29 cellular contexts compared by ENCODE assay signal in genomic region chr6:100161782-100162181, GRCh38.
"Had no signal": no experiment of that assay in that cellular context is flagged by ENCODE, and none has a peak within 500 bp of the region (broad histone marks: within the 10 kb centered on the region; RNA-seq: fewer than 3 reads in every experiment).

No MANE protein-coding gene starts in this region.

- H3K36me3 Mint-ChIP-seq: naive thymus-derived CD8-positive, alpha-beta T cell; natural killer cell treated with Interleukin-12 subunit alpha and Interleukin-12 subunit beta and Interleukin-15 and Interleukin-18, amount 100 ng/mL, for 72 hours; neural progenitor cell; stimulated activated memory B cell treated with anti-CD40 and anti-IgM and Interleukin-4, amounts not matched to agents 10 μg/mL and 1 μg/mL and 100 μg/mL, for 72 hours; type B pancreatic cell had no signal

- H3K27me3 Mint-ChIP-seq: progenitor cell of endocrine pancreas had no signal

- FAIRE-seq: small intestine had no signal

- H3K4me1 Mint-ChIP-seq: naive thymus-derived CD8-positive, alpha-beta T cell; stimulated activated memory B cell treated with anti-CD40 and anti-IgM and Interleukin-4, amounts not matched to agents 10 μg/mL and 1 μg/mL and 100 μg/mL, for 72 hours; stimulated activated naive CD8-positive, alpha-beta T cell treated with anti-CD3 and anti-CD28 coated beads, Interleukin-15, amount 100 ng/mL, for 72 hours had no signal

- ATAC-seq: naive thymus-derived CD8-positive, alpha-beta T cell; psoas muscle; right cardiac atrium; right lobe of liver; stimulated activated naive CD8-positive, alpha-beta T cell treated with anti-CD3 and anti-CD28 coated beads, Interleukin-15, amount 100 ng/mL, for 72 hours; stimulated activated naive CD8-positive, alpha-beta T cell treated with anti-CD3 and anti-CD28 coated beads, Interleukin-15, Interleukin-2, amounts not matched to agents 100 U/mL and 50 U/mL, for 24 hours; upper lobe of right lung had no signal

- DNase-seq: naive thymus-derived CD8-positive, alpha-beta T cell; occipital lobe; ovary; posterior cingulate gyrus; psoas muscle; right cardiac atrium; right lobe of liver; sigmoid colon; small intestine; stimulated activated CD4-positive, alpha-beta T cell treated with anti-CD3 and anti-CD28 coated beads, Interleukin-15, amount 100 ng/mL, for 24 hours; stimulated activated CD4-positive, alpha-beta T cell treated with anti-CD3 and anti-CD28 coated beads, Interleukin-2, amount 100 ng/mL, for 24 hours; stimulated activated CD4-positive, alpha-beta T cell treated with anti-CD3 and anti-CD28 coated beads, Interleukin-2, amount 100 ng/mL, for 48 hours; stimulated activated CD4-positive, alpha-beta T cell treated with anti-CD3 and anti-CD28 coated beads, Interleukin-4, amount 100 ng/mL, for 24 hours; stimulated activated naive CD4-positive, alpha-beta T cell; stimulated activated naive CD8-positive, alpha-beta T cell treated with anti-CD3 and anti-CD28 coated beads, Interleukin-15, amount 100 ng/mL, for 72 hours; stimulated activated naive CD8-positive, alpha-beta T cell treated with anti-CD3 and anti-CD28 coated beads, Interleukin-15, Interleukin-2, amounts not matched to agents 100 U/mL and 50 U/mL, for 24 hours; substantia nigra; testis; tibial artery; transverse colon; upper lobe of right lung; uterus had no signal

- H3K9ac ChIP-seq: neural progenitor cell, parathyroid adenoma had no signal

- H2AFZ ChIP-seq: parathyroid adenoma had no signal

- H3K27ac ChIP-seq: neural progenitor cell, ovary, parathyroid adenoma, psoas muscle, right lobe of liver, sigmoid colon, suprapubic skin, testis, tibial artery, transverse colon, upper lobe of right lung, uterus had no signal

- H3K27me3 ChIP-seq: neural progenitor cell, ovary, right lobe of liver, suprapubic skin, testis, tibial artery, transverse colon, upper lobe of right lung, uterus had no signal

- H3K79me2 ChIP-seq: parathyroid adenoma had no signal

- H3K4me3 ChIP-seq: neural progenitor cell, ovary, psoas muscle, right lobe of liver, sigmoid colon, suprapubic skin, testis, tibial artery, transverse colon, upper lobe of right lung, uterus had no signal

- H3K4me3 Mint-ChIP-seq: naive thymus-derived CD8-positive, alpha-beta T cell; natural killer cell treated with Interleukin-12 subunit alpha and Interleukin-12 subunit beta and Interleukin-15 and Interleukin-18, amount 100 ng/mL, for 72 hours; neural progenitor cell; stimulated activated memory B cell treated with anti-CD40 and anti-IgM and Interleukin-4, amounts not matched to agents 10 μg/mL and 1 μg/mL and 100 μg/mL, for 72 hours; stimulated activated naive CD8-positive, alpha-beta T cell treated with anti-CD3 and anti-CD28 coated beads, Interleukin-15, amount 100 ng/mL, for 72 hours; type B pancreatic cell had no signal

- H3K9me3 Mint-ChIP-seq: neural progenitor cell; stimulated activated memory B cell treated with anti-CD40 and anti-IgM and Interleukin-4, amounts not matched to agents 10 μg/mL and 1 μg/mL and 100 μg/mL, for 72 hours had no signal

- H3K36me3 ChIP-seq: neural progenitor cell, ovary, right lobe of liver, sigmoid colon, suprapubic skin, tibial artery, transverse colon, upper lobe of right lung, uterus had no signal

- H3K9me3 ChIP-seq: ovary, psoas muscle, right lobe of liver, sigmoid colon, suprapubic skin, testis, tibial artery, transverse colon, upper lobe of right lung, uterus had no signal

- H3K4me2 ChIP-seq: neural progenitor cell had no signal

- H3K4me1 ChIP-seq: parathyroid adenoma, psoas muscle, right lobe of liver, sigmoid colon, suprapubic skin, testis, tibial artery, transverse colon, upper lobe of right lung, uterus had no signal

- H3K27ac Mint-ChIP-seq: naive thymus-derived CD8-positive, alpha-beta T cell; natural killer cell treated with Interleukin-12 subunit alpha and Interleukin-12 subunit beta and Interleukin-15 and Interleukin-18, amount 100 ng/mL, for 72 hours; neural progenitor cell; progenitor cell of endocrine pancreas; stimulated activated memory B cell treated with anti-CD40 and anti-IgM and Interleukin-4, amounts not matched to agents 10 μg/mL and 1 μg/mL and 100 μg/mL, for 72 hours; stimulated activated naive CD8-positive, alpha-beta T cell treated with anti-CD3 and anti-CD28 coated beads, Interleukin-15, amount 100 ng/mL, for 72 hours; type B pancreatic cell had no signal
